21 cellular contexts compared by ENCODE assay signal in genomic region chr10:130720235-130720634, GRCh38.
"Had no signal": no experiment of that assay in that cellular context is flagged by ENCODE, and none has a peak within 500 bp of the region (broad histone marks: within the 10 kb centered on the region; RNA-seq: fewer than 3 reads in every experiment).

No MANE protein-coding gene starts in this region.

- H3K27me3 Mint-ChIP-seq: IgD-negative memory B cell had no signal

- H3K36me3 ChIP-seq: SJSA1 had no signal

- H3K27ac ChIP-seq: KMS-11, SJSA1, SK-N-MC had no signal

- H3K36me3 Mint-ChIP-seq: IgD-negative memory B cell had no signal

- DNase-seq: Kasumi-1, MM.1S, NCI-H1092 treated with DMSO at 0.1 percent for 48 hours, NCI-H1436, NCI-H187, NCI-H2029 treated with DMSO at 0.1 percent for 48 hours, NCI-H2171 treated with DMSO at 0.1 percent for 48 hours, NCI-H345, NCI-H446 treated with DMSO at 0.1 percent for 48 hours, NCI-H510A treated with DMSO at 0.1 percent for 48 hours, NCI-H526, NCI-H774, Right ventricle myocardium superior, RPMI8226, SIG-M5 had no signal

- H3K9ac ChIP-seq: KMS-11 had no signal

- H3K4me3 ChIP-seq: K562, SJSA1, SK-N-MC had no signal

- H3K4me1 Mint-ChIP-seq: IgD-negative memory B cell had no signal

- H3K27ac Mint-ChIP-seq: IgD-negative memory B cell had no signal

- ATAC-seq: HepG2, K562 had no signal

- H3K4me3 Mint-ChIP-seq: IgD-negative memory B cell had no signal

- H3K4me1 ChIP-seq: SJSA1 had no signal

- H3K27me3 ChIP-seq: SJSA1 had no signal

- H3K4me2 ChIP-seq: KMS-11 had no signal
